20 cellular contexts compared by ENCODE assay signal in genomic region chr4:177759714-177760113, GRCh38.
"Had no signal": no experiment of that assay in that cellular context is flagged by ENCODE, and none has a peak within 500 bp of the region (broad histone marks: within the 10 kb centered on the region; RNA-seq: fewer than 3 reads in every experiment).

No MANE protein-coding gene starts in this region.

- DNase-seq: dorsolateral prefrontal cortex; effector CD4-positive, alpha-beta T cell; esophagus squamous epithelium; hypothalamus; immature natural killer cell; islet precursor cell; left ventricle myocardium superior; lower lobe of right lung; natural killer cell; occipital lobe; pancreas; right lobe of liver; small intestine; stimulated activated CD4-positive, alpha-beta T cell treated with anti-CD3 and anti-CD28 coated beads, Interleukin-15, amount 100 ng/mL, for 24 hours; stimulated activated CD4-positive, alpha-beta T cell treated with anti-CD3 and anti-CD28 coated beads, Interleukin-2, amount 100 ng/mL, for 48 hours; stimulated activated naive B cell treated with anti-CD40 and anti-IgM and Interleukin-4, amounts not matched to agents 10 μg/mL and 1 μg/mL and 100 μg/mL, for 72 hours; upper lobe of right lung; uterus had no signal

- H3K4me3 ChIP-seq: dorsolateral prefrontal cortex, esophagus squamous epithelium, lower lobe of right lung, pancreas, right lobe of liver, thoracic aorta, tibial nerve, upper lobe of right lung, uterus had no signal

- H3K36me3 ChIP-seq: esophagus squamous epithelium, lower lobe of right lung, pancreas, right lobe of liver, thoracic aorta, tibial nerve, upper lobe of right lung, uterus had no signal

- H3K27me3 ChIP-seq: dorsolateral prefrontal cortex, esophagus squamous epithelium, pancreas, right lobe of liver, tibial nerve, upper lobe of right lung, uterus had no signal

- ATAC-seq: left ventricle myocardium superior; lower lobe of right lung; natural killer cell; pancreas; right lobe of liver; stimulated activated naive B cell treated with anti-CD40 and anti-IgM and Interleukin-4, amounts not matched to agents 10 μg/mL and 1 μg/mL and 100 μg/mL, for 72 hours; upper lobe of right lung had no signal

- H3K4me1 ChIP-seq: esophagus squamous epithelium, lower lobe of right lung, pancreas, right lobe of liver, tibial nerve, upper lobe of right lung, uterus had no signal

- H3K27ac ChIP-seq: dorsolateral prefrontal cortex, esophagus squamous epithelium, lower lobe of right lung, pancreas, right lobe of liver, thoracic aorta, tibial nerve, upper lobe of right lung, uterus had no signal

- H3K9me3 ChIP-seq: esophagus squamous epithelium, lower lobe of right lung, pancreas, right lobe of liver, thoracic aorta, tibial nerve, upper lobe of right lung, uterus had no signal
